Comparison of ENCODE assay signal across 29 cellular contexts in genomic region chr1:158120254-158120653, GRCh38.
"Had no signal": no experiment of that assay in that cellular context is flagged by ENCODE, and none has a peak within 500 bp of the region (broad histone marks: within the 10 kb centered on the region; RNA-seq: fewer than 3 reads in every experiment).

No MANE protein-coding gene starts in this region.

- ATAC-seq: esophagus mucosa; heart right ventricle; left cardiac atrium; left ventricle myocardium superior; naive thymus-derived CD4-positive, alpha-beta T cell; right cardiac atrium; stimulated activated naive CD8-positive, alpha-beta T cell treated with anti-CD3 and anti-CD28 coated beads, Interleukin-15, Interleukin-2, amounts not matched to agents 100 U/mL and 50 U/mL, for 24 hours had no signal

- H3K4me3 ChIP-seq: ascending aorta, cardiac muscle cell, colonic mucosa, dorsolateral prefrontal cortex, heart right ventricle, testis, transverse colon had no signal

- H3K4me3 Mint-ChIP-seq: activated CD4-positive, alpha-beta memory T cell treated with anti-CD3 and anti-CD28 coated beads for 36 hours; activated CD4-positive, alpha-beta T cell treated with anti-CD3 and anti-CD28 coated beads, Interleukin-2, amount 10 ng/mL, durations not matched to agents 24 days and 14 days; activated naive CD4-positive, alpha-beta T cell treated with anti-CD3 and anti-CD28 coated beads for 36 hours; activated naive CD8-positive, alpha-beta T cell treated with anti-CD3 and anti-CD28 coated beads, Interleukin-2, amount 10 ng/mL, durations not matched to agents 7 days and 5 days; activated T-helper 1 cell treated with anti-CD3 and anti-CD28 coated beads, Interleukin-12 subunit alpha, Interleukin-12 subunit beta, Interleukin-2, Interleukin-4 antibody, amounts not matched to agents 30 ng/mL and 10 ng/mL and 1 ng/mL, durations not matched to agents 14 hours and 24 hours and 36 hours; brain; mesothelial cell of epicardium; naive thymus-derived CD4-positive, alpha-beta T cell had no signal

- H3K36me3 Mint-ChIP-seq: activated CD4-positive, alpha-beta memory T cell treated with anti-CD3 and anti-CD28 coated beads for 36 hours; activated naive CD8-positive, alpha-beta T cell treated with anti-CD3 and anti-CD28 coated beads, Interleukin-2, amount 10 ng/mL, durations not matched to agents 7 days and 5 days; brain; mesothelial cell of epicardium; naive thymus-derived CD4-positive, alpha-beta T cell had no signal

- H3K27ac Mint-ChIP-seq: activated CD4-positive, alpha-beta memory T cell treated with anti-CD3 and anti-CD28 coated beads for 36 hours; activated CD4-positive, alpha-beta T cell treated with anti-CD3 and anti-CD28 coated beads, Interleukin-2, amount 10 ng/mL, durations not matched to agents 24 days and 14 days; activated naive CD4-positive, alpha-beta T cell treated with anti-CD3 and anti-CD28 coated beads for 36 hours; activated naive CD8-positive, alpha-beta T cell treated with anti-CD3 and anti-CD28 coated beads, Interleukin-2, amount 10 ng/mL, durations not matched to agents 7 days and 5 days; activated T-helper 1 cell treated with anti-CD3 and anti-CD28 coated beads, Interleukin-12 subunit alpha, Interleukin-12 subunit beta, Interleukin-2, Interleukin-4 antibody, amounts not matched to agents 30 ng/mL and 10 ng/mL and 1 ng/mL, durations not matched to agents 14 hours and 24 hours and 36 hours; brain; mesothelial cell of epicardium; naive thymus-derived CD4-positive, alpha-beta T cell had no signal

- DNase-seq: activated CD4-positive, alpha-beta memory T cell treated with anti-CD3 and anti-CD28 coated beads for 36 hours; activated CD4-positive, alpha-beta T cell treated with anti-CD3 and anti-CD28 coated beads, Interleukin-2, amount 10 ng/mL, durations not matched to agents 24 days and 14 days; activated CD4-positive, CD25-positive, alpha-beta regulatory T cell treated with anti-CD3 and anti-CD28 coated beads, Interleukin-2, amount 50 U/mL, for 72 hours; activated CD8-positive, alpha-beta memory T cell treated with anti-CD3 and anti-CD28 coated beads, Interleukin-2, amount 50 U/mL, for 4 hours; activated effector memory CD4-positive, alpha-beta T cell treated with anti-CD3 and anti-CD28 coated beads, Interleukin-2, amount 50 U/mL, for 16 hours; activated naive CD4-positive, alpha-beta T cell treated with anti-CD3 and anti-CD28 coated beads for 36 hours; activated naive CD8-positive, alpha-beta T cell treated with anti-CD3 and anti-CD28 coated beads, Interleukin-2, amount 10 ng/mL, durations not matched to agents 7 days and 5 days; activated T-cell treated with anti-CD3 and anti-CD28 coated beads, Interleukin-2, amount 50 U/mL, for 1 hour; cerebellar nuclear complex; colonic mucosa; dorsolateral prefrontal cortex; heart right ventricle; left cardiac atrium; left ventricle myocardium superior; mammary epithelial cell; naive thymus-derived CD4-positive, alpha-beta T cell; posterior cingulate gyrus; right cardiac atrium; stimulated activated CD4-positive, alpha-beta T cell treated with anti-CD3 and anti-CD28 coated beads, Interleukin-2, amount 100 ng/mL, for 48 hours; stimulated activated naive CD8-positive, alpha-beta T cell treated with anti-CD3 and anti-CD28 coated beads, Interleukin-15, Interleukin-2, amounts not matched to agents 100 U/mL and 50 U/mL, for 24 hours; T-helper 2 cell; testis; transverse colon had no signal

- H3K4me1 ChIP-seq: testis had no signal

- H3K27me3 ChIP-seq: ascending aorta, cardiac muscle cell, colonic mucosa, testis had no signal

- H3K9me3 ChIP-seq: ascending aorta, colonic mucosa, heart right ventricle, testis, transverse colon had no signal

- H3K9me3 Mint-ChIP-seq: activated CD4-positive, alpha-beta memory T cell treated with anti-CD3 and anti-CD28 coated beads for 36 hours; activated CD4-positive, alpha-beta T cell treated with anti-CD3 and anti-CD28 coated beads, Interleukin-2, amount 10 ng/mL, durations not matched to agents 24 days and 14 days; activated naive CD4-positive, alpha-beta T cell treated with anti-CD3 and anti-CD28 coated beads for 36 hours; activated naive CD8-positive, alpha-beta T cell treated with anti-CD3 and anti-CD28 coated beads, Interleukin-2, amount 10 ng/mL, durations not matched to agents 7 days and 5 days; activated T-helper 1 cell treated with anti-CD3 and anti-CD28 coated beads, Interleukin-12 subunit alpha, Interleukin-12 subunit beta, Interleukin-2, Interleukin-4 antibody, amounts not matched to agents 30 ng/mL and 10 ng/mL and 1 ng/mL, durations not matched to agents 14 hours and 24 hours and 36 hours; brain; mesothelial cell of epicardium; naive thymus-derived CD4-positive, alpha-beta T cell had no signal

- H3K36me3 ChIP-seq: ascending aorta, cardiac muscle cell, colonic mucosa, heart right ventricle, transverse colon had no signal

- H3K27ac ChIP-seq: ascending aorta, cardiac muscle cell, colonic mucosa, dorsolateral prefrontal cortex, heart right ventricle, testis, transverse colon had no signal
